Comparison of ENCODE assay signal across 37 cellular contexts in genomic region chr3:17733768-17734167, GRCh38.
"Had no signal": no experiment of that assay in that cellular context is flagged by ENCODE, and none has a peak within 500 bp of the region (broad histone marks: within the 10 kb centered on the region; RNA-seq: fewer than 3 reads in every experiment).

No MANE protein-coding gene starts in this region.

- H3K4me3 Mint-ChIP-seq: activated CD4-positive, alpha-beta memory T cell treated with anti-CD3 and anti-CD28 coated beads for 36 hours; activated CD4-positive, alpha-beta T cell treated with anti-CD3 and anti-CD28 coated beads for 36 hours; activated CD4-positive, alpha-beta T cell treated with anti-CD3 and anti-CD28 coated beads, Interleukin-2, amount 10 ng/mL, durations not matched to agents 24 days and 14 days; activated CD8-positive, alpha-beta memory T cell treated with anti-CD3 and anti-CD28 coated beads, Interleukin-2, amount 10 ng/mL, durations not matched to agents 7 days and 5 days; activated CD8-positive, alpha-beta T cell treated with anti-CD3 and anti-CD28 coated beads, Interleukin-2, amount 10 ng/mL, durations not matched to agents 7 days and 5 days; activated naive CD4-positive, alpha-beta T cell treated with anti-CD3 and anti-CD28 coated beads for 36 hours; activated naive CD4-positive, alpha-beta T cell treated with anti-CD3 and anti-CD28 coated beads, Interleukin-2, amount 50 U/mL, for 24 hours; activated naive CD8-positive, alpha-beta T cell treated with anti-CD3 and anti-CD28 coated beads for 36 hours; activated naive CD8-positive, alpha-beta T cell treated with anti-CD3 and anti-CD28 coated beads, Interleukin-2, amount 50 U/mL, for 24 hours; activated T-helper 1 cell treated with anti-CD3 and anti-CD28 coated beads, Interleukin-12 subunit alpha, Interleukin-12 subunit beta, Interleukin-2, Interleukin-4 antibody, amounts not matched to agents 30 ng/mL and 10 ng/mL and 1 ng/mL, durations not matched to agents 14 hours and 24 hours and 36 hours; endodermal cell; T-cell; T-helper 1 cell treated with Interleukin-12 subunit alpha and Interleukin-12 subunit beta and Interleukin-4 antibody, amounts not matched to agents 30 μg/mL and 1 μg/mL, for 36 hours; T-helper 2 cell treated with Interferon-gamma antibody and Interleukin-4, amounts not matched to agents 5 μg/mL and 100 μg/mL, for 36 hours had no signal

- H3K9me3 Mint-ChIP-seq: activated CD4-positive, alpha-beta memory T cell treated with anti-CD3 and anti-CD28 coated beads for 36 hours; activated CD4-positive, alpha-beta T cell treated with anti-CD3 and anti-CD28 coated beads, Interleukin-2, amount 10 ng/mL, durations not matched to agents 24 days and 14 days; activated naive CD4-positive, alpha-beta T cell treated with anti-CD3 and anti-CD28 coated beads for 36 hours; activated naive CD4-positive, alpha-beta T cell treated with anti-CD3 and anti-CD28 coated beads, Interleukin-2, amount 50 U/mL, for 24 hours; activated naive CD8-positive, alpha-beta T cell treated with anti-CD3 and anti-CD28 coated beads for 36 hours; activated naive CD8-positive, alpha-beta T cell treated with anti-CD3 and anti-CD28 coated beads, Interleukin-2, amount 50 U/mL, for 24 hours; activated T-helper 1 cell treated with anti-CD3 and anti-CD28 coated beads, Interleukin-12 subunit alpha, Interleukin-12 subunit beta, Interleukin-2, Interleukin-4 antibody, amounts not matched to agents 30 ng/mL and 10 ng/mL and 1 ng/mL, durations not matched to agents 14 hours and 24 hours and 36 hours; activated T-helper 2 cell treated with anti-CD3 and anti-CD28 coated beads, Interferon-gamma antibody, Interleukin-2, Interleukin-4, amounts not matched to agents 10 μg/mL and 5 μg/mL and 100 μg/mL, durations not matched to agents 14 hours and 24 hours and 36 hours; T-cell; T-helper 1 cell treated with Interleukin-12 subunit alpha and Interleukin-12 subunit beta and Interleukin-4 antibody, amounts not matched to agents 30 μg/mL and 1 μg/mL, for 36 hours; T-helper 2 cell treated with Interferon-gamma antibody and Interleukin-4, amounts not matched to agents 5 μg/mL and 100 μg/mL, for 36 hours had no signal

- ATAC-seq: activated CD4-positive, alpha-beta T cell treated with anti-CD3 and anti-CD28 coated beads for 36 hours; activated CD8-positive, alpha-beta memory T cell treated with anti-CD3 and anti-CD28 coated beads, Interleukin-2, amount 10 ng/mL, durations not matched to agents 7 days and 5 days; activated CD8-positive, alpha-beta T cell treated with anti-CD3 and anti-CD28 coated beads, Interleukin-2, amount 10 ng/mL, durations not matched to agents 7 days and 5 days; activated naive CD8-positive, alpha-beta T cell treated with anti-CD3 and anti-CD28 coated beads, Interleukin-2, amount 50 U/mL, for 24 hours; body of pancreas; foreskin keratinocyte; gastrocnemius medialis; heart right ventricle; T-cell had no signal

- H3K27ac Mint-ChIP-seq: activated CD4-positive, alpha-beta T cell treated with anti-CD3 and anti-CD28 coated beads for 36 hours; activated CD4-positive, alpha-beta T cell treated with anti-CD3 and anti-CD28 coated beads, Interleukin-2, amount 10 ng/mL, durations not matched to agents 24 days and 14 days; activated CD8-positive, alpha-beta memory T cell treated with anti-CD3 and anti-CD28 coated beads, Interleukin-2, amount 10 ng/mL, durations not matched to agents 7 days and 5 days; activated CD8-positive, alpha-beta T cell treated with anti-CD3 and anti-CD28 coated beads, Interleukin-2, amount 10 ng/mL, durations not matched to agents 7 days and 5 days; activated naive CD4-positive, alpha-beta T cell treated with anti-CD3 and anti-CD28 coated beads for 36 hours; activated naive CD4-positive, alpha-beta T cell treated with anti-CD3 and anti-CD28 coated beads, Interleukin-2, amount 50 U/mL, for 24 hours; activated naive CD8-positive, alpha-beta T cell treated with anti-CD3 and anti-CD28 coated beads for 36 hours; activated naive CD8-positive, alpha-beta T cell treated with anti-CD3 and anti-CD28 coated beads, Interleukin-2, amount 50 U/mL, for 24 hours; activated T-helper 1 cell treated with anti-CD3 and anti-CD28 coated beads, Interleukin-12 subunit alpha, Interleukin-12 subunit beta, Interleukin-2, Interleukin-4 antibody, amounts not matched to agents 30 ng/mL and 10 ng/mL and 1 ng/mL, durations not matched to agents 14 hours and 24 hours and 36 hours; endodermal cell; T-cell; T-helper 1 cell treated with Interleukin-12 subunit alpha and Interleukin-12 subunit beta and Interleukin-4 antibody, amounts not matched to agents 30 μg/mL and 1 μg/mL, for 36 hours; T-helper 2 cell treated with Interferon-gamma antibody and Interleukin-4, amounts not matched to agents 5 μg/mL and 100 μg/mL, for 36 hours had no signal

- H3K9me3 ChIP-seq: adrenal gland, body of pancreas, colonic mucosa, esophagus muscularis mucosa, gastrocnemius medialis had no signal

- H3K4me1 ChIP-seq: colonic mucosa, foreskin keratinocyte, gastrocnemius medialis had no signal

- H3K27me3 ChIP-seq: adrenal gland, body of pancreas, colonic mucosa, dorsolateral prefrontal cortex, esophagus muscularis mucosa, foreskin keratinocyte, gastrocnemius medialis, heart right ventricle had no signal

- H3K27ac ChIP-seq: body of pancreas, colonic mucosa, dorsolateral prefrontal cortex, esophagus muscularis mucosa, foreskin keratinocyte, gastrocnemius medialis had no signal

- H3K4me3 ChIP-seq: adrenal gland, body of pancreas, colonic mucosa, dorsolateral prefrontal cortex, esophagus muscularis mucosa, gastrocnemius medialis had no signal

- DNase-seq: activated CD4-positive, alpha-beta memory T cell treated with anti-CD3 and anti-CD28 coated beads for 36 hours; activated CD4-positive, alpha-beta T cell treated with anti-CD3 and anti-CD28 coated beads for 36 hours; activated CD4-positive, alpha-beta T cell treated with anti-CD3 and anti-CD28 coated beads, Interleukin-2, amount 10 ng/mL, durations not matched to agents 24 days and 14 days; activated CD4-positive, CD25-positive, alpha-beta regulatory T cell; activated CD4-positive, CD25-positive, alpha-beta regulatory T cell treated with anti-CD3 and anti-CD28 coated beads, Interleukin-2, amount 50 U/mL, for 72 hours; activated CD8-positive, alpha-beta memory T cell treated with anti-CD3 and anti-CD28 coated beads, Interleukin-2, amount 10 ng/mL, durations not matched to agents 7 days and 5 days; activated CD8-positive, alpha-beta memory T cell treated with anti-CD3 and anti-CD28 coated beads, Interleukin-2, amount 50 U/mL, for 4 hours; activated CD8-positive, alpha-beta T cell treated with anti-CD3 and anti-CD28 coated beads, Interleukin-2, amount 10 ng/mL, durations not matched to agents 7 days and 5 days; activated effector memory CD4-positive, alpha-beta T cell treated with anti-CD3 and anti-CD28 coated beads, Interleukin-2, amount 50 U/mL, for 16 hours; activated naive CD4-positive, alpha-beta T cell treated with anti-CD3 and anti-CD28 coated beads for 36 hours; activated naive CD8-positive, alpha-beta T cell treated with anti-CD3 and anti-CD28 coated beads for 36 hours; activated naive CD8-positive, alpha-beta T cell treated with anti-CD3 and anti-CD28 coated beads, Interleukin-2, amount 50 U/mL, for 24 hours; activated T-cell treated with anti-CD3 and anti-CD28 coated beads, Interleukin-2, amount 50 U/mL, for 1 hour; activated T-cell treated with anti-CD3 and anti-CD28 coated beads, Interleukin-2, amount 50 U/mL, for 48 hours; adrenal gland; amygdala; aorta; body of pancreas; caudate nucleus; cerebellar nuclear complex; colonic mucosa; dorsolateral prefrontal cortex; effector memory CD4-positive, alpha-beta T cell; endodermal cell; erythroblast; foreskin keratinocyte; gastrocnemius medialis; glutamatergic neuron; heart right ventricle; T-cell; T1000 had no signal

- H3K27me3 Mint-ChIP-seq: activated CD4-positive, alpha-beta memory T cell treated with anti-CD3 and anti-CD28 coated beads for 36 hours; activated CD4-positive, alpha-beta T cell treated with anti-CD3 and anti-CD28 coated beads for 36 hours; activated CD4-positive, alpha-beta T cell treated with anti-CD3 and anti-CD28 coated beads, Interleukin-2, amount 10 ng/mL, durations not matched to agents 24 days and 14 days; activated CD8-positive, alpha-beta memory T cell treated with anti-CD3 and anti-CD28 coated beads, Interleukin-2, amount 10 ng/mL, durations not matched to agents 7 days and 5 days; activated naive CD4-positive, alpha-beta T cell treated with anti-CD3 and anti-CD28 coated beads, Interleukin-2, amount 50 U/mL, for 24 hours; activated naive CD8-positive, alpha-beta T cell treated with anti-CD3 and anti-CD28 coated beads for 36 hours; activated naive CD8-positive, alpha-beta T cell treated with anti-CD3 and anti-CD28 coated beads, Interleukin-2, amount 50 U/mL, for 24 hours; T-cell had no signal

- H3K36me3 ChIP-seq: adrenal gland, colonic mucosa, esophagus muscularis mucosa, gastrocnemius medialis had no signal
